ENCODE assay signal across 1 cellular context in genomic region chr10:103859161-103860141, GRCh38.
TF ChIP-seq lines count a peak whose summit lies in the region.

No MANE protein-coding gene starts in this region.

TF ChIP-seq in HepG2, 621 proteins besides CTCF, POLR2A, EP300 and RAD21 (continued from another document):
- TF ChIP-seq HMGXB3 (CRISPR knock-in tag; IDR thresholded peaks at IDR 0.05; ENCODE audit: borderline replicate concordance) (no peak), ZBTB42 (CRISPR knock-in tag; IDR thresholded peaks at IDR 0.05) (no peak), ETS1 (CRISPR knock-in tag; IDR thresholded peaks at IDR 0.05) (no peak), HOXA7 (CRISPR knock-in tag; IDR thresholded peaks at IDR 0.05) (no peak), HIC2 (CRISPR knock-in tag; IDR thresholded peaks at IDR 0.05; ENCODE audit: low read depth) (no peak), GRHL1 (CRISPR knock-in tag; conservative IDR thresholded peaks at IDR 0.05) (no peak), ZNF646 (CRISPR knock-in tag; IDR thresholded peaks at IDR 0.05) (no peak), XRCC5 (optimal IDR thresholded peaks at IDR 0.05; ENCODE audit: low read length) (peak; percentile 31)
